8 cellular contexts compared by ENCODE assay signal in the genomic region with DNA sequence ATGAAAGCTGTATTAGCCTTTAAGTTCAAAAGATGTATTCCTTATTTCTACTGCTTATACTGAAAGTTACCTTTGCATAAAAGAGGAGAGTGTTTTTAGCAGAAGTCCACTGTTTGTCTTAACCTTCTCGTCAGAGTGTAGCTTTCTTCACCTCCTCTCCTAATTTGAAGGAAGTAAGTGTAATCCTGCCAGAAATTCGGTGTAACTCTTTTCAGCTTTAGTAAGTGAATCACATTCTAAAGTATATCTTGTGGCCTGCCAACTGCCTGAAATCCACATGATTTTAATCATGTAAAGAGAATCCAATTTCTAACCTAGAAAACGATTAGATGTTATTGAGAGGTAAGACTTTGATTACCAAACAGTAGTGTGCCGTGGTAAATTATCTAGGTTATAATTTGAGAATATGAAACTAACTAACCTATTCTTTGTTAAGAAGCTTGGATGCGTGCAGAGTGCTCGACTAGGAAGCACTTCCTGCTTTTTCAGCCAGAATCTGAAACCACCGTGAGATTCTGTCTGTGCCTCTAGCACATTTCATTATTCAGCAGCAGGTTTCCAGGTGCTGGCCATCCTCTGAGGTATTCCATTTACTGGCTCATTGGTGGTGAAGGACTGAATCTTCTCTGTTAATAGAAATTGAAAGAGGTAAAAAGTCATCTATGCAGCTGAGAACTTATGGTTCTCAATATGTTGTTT. TPM values are rescaled to one million over a fixed set of nuclear protein-coding genes. Genes with fewer than 3 reads are reported as not detected.
A peak's percentile ranks its signal among the peaks of the same experiment; 100 is the strongest.
DNase-seq lines count a peak whose midpoint lies in the region; ATAC-seq, FAIRE-seq and TF ChIP-seq lines count a peak whose summit lies in the region.

No MANE protein-coding gene starts in this region.

- H3K36me3 ChIP-seq in mucosa of descending colon (ENCODE audit: low read depth), result no peaks in the 10 kb centered on the region

- no peak overlapping the region for H3K4me3 ChIP-seq in mucosa of descending colon

- TF ChIP-seq CTCF in mucosa of descending colon (IDR thresholded peaks at IDR 0.05) (no peak), D721Med (IDR thresholded peaks at IDR 0.05; ENCODE audit: insufficient read depth, missing control alignments) (no peak)

- no peaks in the 10 kb centered on the region for H3K4me1 ChIP-seq in mucosa of descending colon (ENCODE audit: low read depth)

- no peak overlapping the region for H3K4me3 Mint-ChIP-seq in T-helper 17 cell

- H3K36me3 Mint-ChIP-seq in T-helper 17 cell (ENCODE audit: low read depth), result peaks cover 3% of the 10 kb centered on the region

- H3K9me3 ChIP-seq in T-helper 17 cell (ENCODE audit: control insufficient read depth, low read length, poor library complexity, severe bottlenecking) (no peaks in the 10 kb centered on the region), mucosa of descending colon (no peaks in the 10 kb centered on the region)

- H3K27ac Mint-ChIP-seq in T-helper 17 cell, result peak overlapping the region; percentile 86

- no peak for FAIRE-seq in D721Med (lab: Jason Lieb, UNC)

- DNase-seq in T-helper 17 cell, result no peak
- DNase-seq in mucosa of descending colon, result no peak
- DNase-seq in D721Med (ENCODE audit: insufficient read length, low spot score), result no peak
- DNase-seq in HuH-7.5 (ENCODE audit: low spot score), result no peak
- DNase-seq in NCI-H1048 (lab: John Stamatoyannopoulos, UW), result no peak
- no peak for DNase-seq in retina

- intact Hi-C loops in mucosa of descending colon (cut with DNase I, micrococcal nuclease), result no loop called here

- ATAC-seq in GM18519 (IDR thresholded peaks at IDR 0.05; ENCODE audit: low FRiP score, unreplicated experiment), result peak; percentile 44
- ATAC-seq in HG02678 (IDR thresholded peaks at IDR 0.05; ENCODE audit: unreplicated experiment), result peak; percentile 59
- peak; percentile 63 for ATAC-seq in T-helper 17 cell
- peak; percentile 43 for ATAC-seq in mucosa of descending colon

- peaks cover 28% of the 10 kb centered on the region for H3K4me1 Mint-ChIP-seq in T-helper 17 cell

- no peaks in the 10 kb centered on the region for H3K27me3 Mint-ChIP-seq in T-helper 17 cell

RNA-seq across cellular contexts. Expression of a gene that starts 7.5 kb away (rescaled TPM):
- total RNA-seq in T-helper 17 cell (10 to 100 TPM; 22.3 to 27.4 TPM), mucosa of descending colon (100 to 1,000 TPM in 1 of 3 donors, 10 to 100 TPM in 2; 16.6 to 132 (median 26.1) TPM)
